1 cellular context compared by ENCODE assay signal in genomic region chr7:66403562-66403961, GRCh38.
TF ChIP-seq lines count a peak whose summit lies in the region.

No MANE protein-coding gene starts in this region.

TF ChIP-seq in A549, 52 proteins besides CTCF, POLR2A, EP300 and RAD21 (continued from another document):
- TF ChIP-seq MAZ (IDR thresholded peaks at IDR 0.05; ENCODE audit: borderline replicate concordance, low read depth, low read length) (no peak), HEYL (CRISPR knock-in tag; IDR thresholded peaks at IDR 0.05) (no peak), CHD4 (IDR thresholded peaks at IDR 0.05; ENCODE audit: borderline replicate concordance) (no peak), ZFP36 (IDR thresholded peaks at IDR 0.05; ENCODE audit: borderline replicate concordance, partially characterized antibody) (no peak), NFE2L2 (conservative IDR thresholded peaks at IDR 0.05; ENCODE audit: low read length) (no peak)
